Comparison of ENCODE assay signal across 9 cellular contexts in the genomic region with DNA sequence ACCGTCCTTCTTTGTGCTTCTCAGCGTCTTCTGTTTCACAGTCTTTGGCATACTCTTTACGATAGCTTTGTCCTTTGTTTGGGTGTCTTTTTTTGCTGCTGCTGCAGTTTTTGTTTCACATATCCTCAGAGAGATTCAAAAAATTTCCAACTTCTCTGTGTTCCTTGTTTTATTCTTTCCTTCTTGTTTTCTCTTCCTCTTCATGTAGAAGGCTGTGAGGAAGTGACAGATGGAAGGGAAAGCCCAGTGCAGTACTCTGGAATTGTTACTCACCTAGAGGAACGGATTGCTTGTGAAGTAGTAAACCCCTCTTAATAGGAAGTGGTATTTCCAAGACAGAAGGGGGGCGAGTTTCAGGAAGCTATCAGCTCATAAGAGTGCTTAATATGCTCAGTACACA. TPM values are rescaled to one million over a fixed set of nuclear protein-coding genes. Genes with fewer than 3 reads are reported as not detected.
A peak's percentile ranks its signal among the peaks of the same experiment; 100 is the strongest.
DNase-seq lines count a peak whose midpoint lies in the region; ATAC-seq and TF ChIP-seq lines count a peak whose summit lies in the region.
"Had no signal": no experiment of that assay in that cellular context is flagged by ENCODE, and none has a peak within 500 bp of the region (broad histone marks: within the 10 kb centered on the region; RNA-seq: fewer than 3 reads in every experiment).

No MANE protein-coding gene starts in this region.

- peaks cover 62% of the 10 kb centered on the region for H3K4me1 Mint-ChIP-seq in activated naive CD8-positive, alpha-beta T cell (ENCODE audit: low read depth)

- H3K27ac ChIP-seq in lower lobe of right lung (peak overlapping the region; percentile 85), vagina (peak overlapping the region; percentile 89)

- peak overlapping the region; percentile 99 for H3K27ac Mint-ChIP-seq in activated naive CD8-positive, alpha-beta T cell

- H3K36me3 ChIP-seq in lower lobe of right lung, result no peaks in the 10 kb centered on the region
- no peaks in the 10 kb centered on the region for H3K36me3 ChIP-seq in vagina

- TF ChIP-seq CTCF in lower lobe of right lung (IDR thresholded peaks at IDR 0.05) (no peak), vagina (IDR thresholded peaks at IDR 0.05) (no peak)

- H3K27me3 ChIP-seq in lower lobe of right lung (ENCODE audit: low read depth) (no peaks in the 10 kb centered on the region), vagina (no peaks in the 10 kb centered on the region)

- H3K4me3 ChIP-seq in lower lobe of right lung (peak overlapping the region; percentile 71), vagina (no peak overlapping the region)

- no peaks in the 10 kb centered on the region for H3K27me3 Mint-ChIP-seq in activated naive CD8-positive, alpha-beta T cell

- intact Hi-C loops in lower lobe of right lung (cut with DNase I) (no loop called here), vagina (cut with DNase I) (no loop called here)

- ATAC-seq in lower lobe of right lung (no peak), left lobe of liver (no peak), GM18498 (IDR thresholded peaks at IDR 0.05; ENCODE audit: unreplicated experiment) (no peak)

- H3K4me1 ChIP-seq in lower lobe of right lung (peaks cover 52% of the 10 kb centered on the region), vagina (peaks cover 52% of the 10 kb centered on the region)

- no peaks in the 10 kb centered on the region for H3K9me3 Mint-ChIP-seq in activated naive CD8-positive, alpha-beta T cell (ENCODE audit: low read depth)

- no peak for TF ChIP-seq POLR2A in vagina (IDR thresholded peaks at IDR 0.05)

- in situ Hi-C loops in ACHN (cut with HindIII; ENCODE audit: low pct_ligation_motif_present, low pct_unique_long_range_greater_than_20kb, low sequenced_read_pairs), result no loop called here

- peaks cover 2% of the 10 kb centered on the region for H3K36me3 Mint-ChIP-seq in activated naive CD8-positive, alpha-beta T cell

- peak overlapping the region; percentile 92 for H3K4me3 Mint-ChIP-seq in activated naive CD8-positive, alpha-beta T cell

- H3K9me3 ChIP-seq in lower lobe of right lung, result no peaks in the 10 kb centered on the region
- H3K9me3 ChIP-seq in vagina, result no peaks in the 10 kb centered on the region

- DNase-seq in stimulated activated CD4-positive, alpha-beta T cell treated with anti-CD3 and anti-CD28 coated beads, Interleukin-4, amount 100 ng/mL, for 24 hours, result peak; percentile 11
- DNase-seq in stimulated activated CD4-positive, alpha-beta T cell treated with anti-CD3 and anti-CD28 coated beads, Interleukin-4, amount 100 ng/mL, for 4 hours, result no peak
- DNase-seq in lower lobe of right lung, result no peak
- no peak for DNase-seq in vagina (ENCODE audit: extremely low spot score in 2 of 2)
- DNase-seq in ACHN, result no peak
- no peak for DNase-seq in left lobe of liver (ENCODE audit: low spot score)
- DNase-seq: SIG-M5 had no signal

RNA-seq across cellular contexts. Expression of a gene that starts 1.7 kb away (rescaled TPM):
- total RNA-seq in lower lobe of right lung (46.3 TPM), vagina (29.0 TPM), left lobe of liver (23.3 TPM)

RNA-seq across cellular contexts. Expression of a gene that starts 50.7 kb away (rescaled TPM):
- total RNA-seq in lower lobe of right lung (44.0 TPM), vagina (30.9 TPM), left lobe of liver (46.2 TPM)
